ENCODE assay signal across 18 cellular contexts in genomic region chr17:33202011-33202410, GRCh38.
DNase-seq lines count a peak whose midpoint lies in the region; ATAC-seq and TF ChIP-seq lines count a peak whose summit lies in the region.
"Had no signal": no experiment of that assay in that cellular context is flagged by ENCODE, and none has a peak within 500 bp of the region (broad histone marks: within the 10 kb centered on the region; RNA-seq: fewer than 3 reads in every experiment).

No MANE protein-coding gene starts in this region.

- no peak overlapping the region for H3K27ac ChIP-seq in C4-2B
- H3K27ac ChIP-seq: coronary artery had no signal

- TF ChIP-seq CTCF in C4-2B (conservative IDR thresholded peaks at IDR 0.05) (peak; percentile 24), GM12865 (IDR thresholded peaks at IDR 0.05; ENCODE audit: insufficient read depth, low read depth, low read length, missing control alignments) (no peak)

- H3K4me3 ChIP-seq in GM12865 (ENCODE audit: low read depth, low read length), result no peak overlapping the region
- H3K4me3 ChIP-seq: coronary artery, HAP-1 had no signal

- ATAC-seq in Right ventricle myocardium superior (ENCODE audit: poor library complexity) (no peak), GM21515 (IDR thresholded peaks at IDR 0.05; ENCODE audit: unreplicated experiment) (no peak)
- ATAC-seq: activated CD8-positive, alpha-beta T cell treated with anti-CD3 and anti-CD28 coated beads for 36 hours; left lobe of liver; sciatic nerve; stimulated activated memory B cell treated with anti-CD40 and anti-IgM and Interleukin-4, amounts not matched to agents 10 μg/mL and 1 μg/mL and 100 μg/mL, for 72 hours had no signal

- intact Hi-C loops in Right ventricle myocardium superior (cut with DNase I), result no loop called here

- DNase-seq in GM12865 (ENCODE audit: low read depth) (peak; percentile 1), SW480 (ENCODE audit: low spot score) (peak; percentile 22), iPS-NIHi7 (ENCODE audit: extremely low spot score) (peak; percentile 24), globus pallidus (ENCODE audit: low spot score) (no peak), Right ventricle myocardium superior (no peak)
- DNase-seq: activated CD8-positive, alpha-beta T cell treated with anti-CD3 and anti-CD28 coated beads for 36 hours; effector memory CD4-positive, alpha-beta T cell; NCI-H146; NCI-H524 treated with DMSO at 0.1 percent for 48 hours; stimulated activated CD4-positive, alpha-beta T cell treated with anti-CD3 and anti-CD28 coated beads, Interleukin-4, amount 100 ng/mL, for 4 hours; T-helper 1 cell had no signal

Comparison
In these comparisons a context has a peak if more than half of its experiments do, and no peak if none do; other contexts are left out.
1. DNase-seq: peak in GM12865 (single experiment), SW480 (single experiment) and iPS-NIHi7 (single experiment); none in globus pallidus (single experiment) and Right ventricle myocardium superior (single experiment).